Comparison of ENCODE assay signal across 14 cellular contexts in the genomic region with DNA sequence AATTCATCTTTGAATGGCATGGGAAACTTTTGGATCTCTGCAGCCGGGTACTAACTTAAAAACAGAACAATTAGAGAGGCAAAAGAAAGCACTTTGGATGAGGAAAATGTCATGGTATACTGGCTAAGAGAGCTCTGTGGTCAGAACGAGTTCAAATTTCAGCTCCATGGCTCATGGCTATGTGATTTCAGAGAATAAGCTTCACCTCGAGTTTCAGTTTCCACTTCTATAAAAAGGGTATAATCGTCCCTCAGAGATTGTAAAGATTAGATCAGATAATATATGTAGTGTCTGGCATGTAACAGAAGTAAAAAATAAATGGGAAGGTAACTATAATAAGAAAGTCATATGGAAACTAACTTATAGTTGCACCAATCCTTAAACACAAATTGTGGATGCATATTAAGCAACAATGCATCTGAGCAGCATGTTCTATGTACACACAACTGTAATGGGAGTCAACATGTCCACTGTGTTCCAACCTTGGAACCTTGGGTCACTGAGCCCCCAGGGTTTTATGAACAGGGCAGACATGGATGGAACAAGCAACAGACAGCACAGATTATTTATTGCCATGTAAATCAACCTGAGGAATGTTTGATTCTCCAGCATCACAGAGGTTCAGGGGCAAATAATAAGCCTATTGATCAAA.
A peak's percentile ranks its signal among the peaks of the same experiment; 100 is the strongest.
DNase-seq lines count a peak whose midpoint lies in the region; ATAC-seq, FAIRE-seq and TF ChIP-seq lines count a peak whose summit lies in the region.
"Had no signal": no experiment of that assay in that cellular context is flagged by ENCODE, and none has a peak within 500 bp of the region (broad histone marks: within the 10 kb centered on the region; RNA-seq: fewer than 3 reads in every experiment).

No MANE protein-coding gene starts in this region.

- peaks cover 12% of the 10 kb centered on the region for H3K4me1 Mint-ChIP-seq in T-helper 1 cell treated with Interleukin-12 subunit alpha and Interleukin-12 subunit beta and Interleukin-4 antibody, amounts not matched to agents 30 μg/mL and 1 μg/mL, for 36 hours (ENCODE audit: low read depth)

- peak; percentile 72 for FAIRE-seq in GM12892 (lab: Jason Lieb, UNC)
- FAIRE-seq: islet of Langerhans had no signal

- peaks cover 10% of the 10 kb centered on the region for H3K4me1 ChIP-seq in BLaER1

- H3K36me3 ChIP-seq in BLaER1, result peaks cover 18% of the 10 kb centered on the region
- H3K36me3 ChIP-seq: cardiac muscle cell, ovary had no signal

- H3K27me3 ChIP-seq in BLaER1, result no peaks in the 10 kb centered on the region
- H3K27me3 ChIP-seq: cardiac muscle cell, ovary had no signal

- ATAC-seq in HG02678 (IDR thresholded peaks at IDR 0.05; ENCODE audit: unreplicated experiment) (peak; percentile 60), HG03108 (IDR thresholded peaks at IDR 0.05; ENCODE audit: unreplicated experiment) (no peak), GM18519 (IDR thresholded peaks at IDR 0.05; ENCODE audit: low FRiP score, unreplicated experiment) (no peak)
- ATAC-seq: HCT116 had no signal

- peak overlapping the region; percentile 2 for H3K4me3 Mint-ChIP-seq in T-helper 1 cell treated with Interleukin-12 subunit alpha and Interleukin-12 subunit beta and Interleukin-4 antibody, amounts not matched to agents 30 μg/mL and 1 μg/mL, for 36 hours

- H3K4me2 ChIP-seq in BLaER1, result peak overlapping the region; percentile 11; the same call in 1 of the 2 replicates

- H3K27ac ChIP-seq in BLaER1, result no peak overlapping the region
- H3K27ac ChIP-seq: cardiac muscle cell, ovary had no signal

- no peaks in the 10 kb centered on the region for H3K27me3 Mint-ChIP-seq in T-helper 1 cell treated with Interleukin-12 subunit alpha and Interleukin-12 subunit beta and Interleukin-4 antibody, amounts not matched to agents 30 μg/mL and 1 μg/mL, for 36 hours (ENCODE audit: low read depth)
- H3K27me3 Mint-ChIP-seq: IgD-negative memory B cell had no signal

- no peak overlapping the region for H3K27ac Mint-ChIP-seq in T-helper 1 cell treated with Interleukin-12 subunit alpha and Interleukin-12 subunit beta and Interleukin-4 antibody, amounts not matched to agents 30 μg/mL and 1 μg/mL, for 36 hours
- H3K27ac Mint-ChIP-seq: IgD-negative memory B cell had no signal

- no peaks in the 10 kb centered on the region for H3K9me3 ChIP-seq in BLaER1
- H3K9me3 ChIP-seq: ovary had no signal

- no peak for TF ChIP-seq POLR2A in GM12892 (IDR thresholded peaks at IDR 0.05; ENCODE audit: low read depth, low read length)

- H3K9me3 Mint-ChIP-seq in T-helper 1 cell treated with Interleukin-12 subunit alpha and Interleukin-12 subunit beta and Interleukin-4 antibody, amounts not matched to agents 30 μg/mL and 1 μg/mL, for 36 hours, result no peaks in the 10 kb centered on the region
- H3K9me3 Mint-ChIP-seq: IgD-negative memory B cell had no signal

- H4K20me1 ChIP-seq in BLaER1, result peaks cover 13% of the 10 kb centered on the region; the same call in 1 of the 2 replicates

- DNase-seq in GM12892 (ENCODE audit: insufficient read length), result peak; percentile 15
- DNase-seq in NCI-H1092 (lab: John Stamatoyannopoulos, UW), result no peak
- DNase-seq in NCI-H1930 (lab: John Stamatoyannopoulos, UW), result no peak
- DNase-seq: ovary; stimulated activated CD4-positive, alpha-beta T cell treated with anti-CD3 and anti-CD28 coated beads, Interleukin-2, amount 100 ng/mL, for 48 hours had no signal

- H3K4me3 ChIP-seq in BLaER1, result no peak overlapping the region
- H3K4me3 ChIP-seq: cardiac muscle cell, ovary had no signal

- no peak overlapping the region for H3K9ac ChIP-seq in BLaER1

- peaks cover 8% of the 10 kb centered on the region for H3K36me3 Mint-ChIP-seq in T-helper 1 cell treated with Interleukin-12 subunit alpha and Interleukin-12 subunit beta and Interleukin-4 antibody, amounts not matched to agents 30 μg/mL and 1 μg/mL, for 36 hours (ENCODE audit: low read depth)
- H3K36me3 Mint-ChIP-seq: IgD-negative memory B cell had no signal
